Comparison of ENCODE assay signal across 8 cellular contexts in genomic region chrX:132488819-132489255, GRCh38. TPM values are rescaled to one million over a fixed set of nuclear protein-coding genes. Genes with fewer than 3 reads are reported as not detected.
DNase-seq lines count a peak whose midpoint lies in the region; ATAC-seq, FAIRE-seq and TF ChIP-seq lines count a peak whose summit lies in the region.

A gene with protein sequence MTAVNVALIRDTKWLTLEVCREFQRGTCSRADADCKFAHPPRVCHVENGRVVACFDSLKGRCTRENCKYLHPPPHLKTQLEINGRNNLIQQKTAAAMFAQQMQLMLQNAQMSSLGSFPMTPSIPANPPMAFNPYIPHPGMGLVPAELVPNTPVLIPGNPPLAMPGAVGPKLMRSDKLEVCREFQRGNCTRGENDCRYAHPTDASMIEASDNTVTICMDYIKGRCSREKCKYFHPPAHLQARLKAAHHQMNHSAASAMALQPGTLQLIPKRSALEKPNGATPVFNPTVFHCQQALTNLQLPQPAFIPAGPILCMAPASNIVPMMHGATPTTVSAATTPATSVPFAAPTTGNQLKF (minus strand): TSS chrX:132489038. CDS start chrX:132439611, 49,427 bp downstream.

- peak within 1 kb of the TSS; percentile 59 to 81 (median 64) for H3K4me3 ChIP-seq in H1 (ENCODE audit: extremely low read depth in 1 of 4, insufficient read depth in 2 of 4, low read depth in 3 of 4, low read length in 4 of 4)
- H3K4me3 ChIP-seq in mesodermal cell (ENCODE audit: extremely low read depth, insufficient read depth, low read length, poor library complexity, severe bottlenecking), result peak within 1 kb of the TSS; percentile 48

- peaks cover 3% of the 10 kb centered on the region for H3K36me3 Mint-ChIP-seq in activated CD4-positive, alpha-beta memory T cell treated with anti-CD3 and anti-CD28 coated beads, Interleukin-2, amount 10 ng/mL, durations not matched to agents 7 days and 5 days (ENCODE audit: low read depth)

- H3K4me1 ChIP-seq in H1 (replicated peaks in 1 of 4; ENCODE audit: control insufficient read depth in 3 of 4, insufficient read depth in 4 of 4, low read length in 3 of 4) (peaks cover 0 to 4% (median 1%) of the 10 kb centered on the region in 4 experiments; a peak in 3 of 7 replicates), mesodermal cell (ENCODE audit: control insufficient read depth, insufficient read depth, low read length, poor library complexity, severe bottlenecking) (no peaks in the 10 kb centered on the region)

- no peak within 1 kb of the TSS for H4K5ac ChIP-seq in H1 (ENCODE audit: insufficient read length, low read depth, low read length)

- peak within 1 kb of the TSS; percentile 90; the same call in 1 of the 2 replicates for H2AFZ ChIP-seq in H1 (ENCODE audit: low read length)

- no peak within 1 kb of the TSS for H3K56ac ChIP-seq in H1 (replicated peaks; ENCODE audit: insufficient read length, low read depth, low read length)

- WGBS in H1 (ENCODE audit: extremely low coverage in 1 of 2, insufficient coverage in 1 of 2, insufficient read length in 1 of 2, insufficient replicate concordance in 2 of 2, low coverage in 1 of 2, low lambda C conversion rate in 2 of 2, missing lambda C conversion rate in 1 of 2), 2 experiments, result 2% methylated on average over 16 of the region's 28 CpGs; no CpG with 5 or more reads in 1 of the 2 experiments
- 0% methylated on average over 10 to 12 of the region's 28 CpGs for WGBS in mesodermal cell (ENCODE audit: insufficient coverage in 2 of 2), 2 experiments

- POLR2A ChIA-PET in activated CD4-positive, alpha-beta memory T cell treated with anti-CD3 and anti-CD28 coated beads, Interleukin-2, amount 10 ng/mL, durations not matched to agents 7 days and 5 days (lab: Charles Lee), result interaction anchor here (1.1 to 2.0 kb wide), 5 partner anchors 9 to 661 kb away, joined by 3 to 18 read pairs (median 4); partner anchors contain the start of genes RAP2C and STK26
- POLR2A ChIA-PET in H1 (lab: Charles Lee; ENCODE audit: partially characterized antibody), result interaction anchor here (1.0 to 1.3 kb wide), 3 partner anchors 9 to 465 kb away, joined by 3 read pairs; no protein-coding TSS in a partner anchor

- no peak for FAIRE-seq in H1 (lab: Jason Lieb, UNC)

- no peak within 1 kb of the TSS for H3K27ac ChIP-seq in H1 (ENCODE audit: low read depth, low read length)
- H3K27ac ChIP-seq in mesodermal cell (ENCODE audit: low read depth, low read length, severe bottlenecking), result no peak within 1 kb of the TSS

- H3K27me3 Mint-ChIP-seq in activated CD4-positive, alpha-beta memory T cell treated with anti-CD3 and anti-CD28 coated beads, Interleukin-2, amount 10 ng/mL, durations not matched to agents 7 days and 5 days, result no peaks in the 10 kb centered on the region

- no peak within 1 kb of the TSS for H2BK12ac ChIP-seq in H1 (ENCODE audit: low read depth, low read length)

- H3K4ac ChIP-seq in H1 (replicated peaks; ENCODE audit: insufficient read length, low read depth, low read length), result no peak within 1 kb of the TSS

- H2BK120ac ChIP-seq in H1 (replicated peaks; ENCODE audit: low read depth, low read length), result no peak within 1 kb of the TSS

- TF ChIP-seq RAD21 in H1 (IDR thresholded peaks at IDR 0.05 in 1 of 2, conservative IDR thresholded peaks at IDR 0.05 in 1 of 2; ENCODE audit: low read depth in 2 of 2, low read length in 2 of 2), result no peak

- peak within 1 kb of the TSS; percentile 91 for H3K4me3 Mint-ChIP-seq in activated CD4-positive, alpha-beta memory T cell treated with anti-CD3 and anti-CD28 coated beads, Interleukin-2, amount 10 ng/mL, durations not matched to agents 7 days and 5 days

- H3K9me3 Mint-ChIP-seq in activated CD4-positive, alpha-beta memory T cell treated with anti-CD3 and anti-CD28 coated beads, Interleukin-2, amount 10 ng/mL, durations not matched to agents 7 days and 5 days, result no peaks in the 10 kb centered on the region

- no peak for TF ChIP-seq EP300 in H1 (IDR thresholded peaks at IDR 0.05; ENCODE audit: borderline replicate concordance in 1 of 2, low read depth in 2 of 2, low read length in 2 of 2)

- TF ChIP-seq POLR2A in GM19099 (IDR thresholded peaks at IDR 0.05; ENCODE audit: extremely low read depth, insufficient read length, low read depth) (peak; percentile 64), H1 (IDR thresholded peaks at IDR 0.05; ENCODE audit: control extremely low read depth in 1 of 2, low read depth in 2 of 2, low read length in 2 of 2) (peak in 1 of 2 experiments; percentile 26; a peak in 1 of 3 replicates)

- H3K79me1 ChIP-seq in H1 (ENCODE audit: low read depth, low read length), result no peaks in the 10 kb centered on the region

- H3K79me2 ChIP-seq in H1 (ENCODE audit: control insufficient read depth in 1 of 2, insufficient read depth in 2 of 2, low read length in 2 of 2), result no peaks in the 10 kb centered on the region

- peak within 1 kb of the TSS; percentile 58 to 79 (median 74) for H3K9ac ChIP-seq in H1 (replicated peaks in 1 of 4; ENCODE audit: extremely low read depth in 1 of 4, low read depth in 3 of 4, low read length in 3 of 4)

- no peaks in the 10 kb centered on the region; a peak in 3 of 7 replicates for H3K27me3 ChIP-seq in H1 (replicated peaks in 1 of 4; ENCODE audit: control insufficient read depth in 3 of 4, extremely low read depth in 1 of 4, insufficient read depth in 3 of 4, low read length in 3 of 4)

- no peaks in the 10 kb centered on the region; the same call in 1 of the 2 replicates for H3K23me2 ChIP-seq in H1 (ENCODE audit: low read depth, low read length)

- no peak within 1 kb of the TSS for H3K14ac ChIP-seq in H1 (ENCODE audit: insufficient read length)

- H2AK5ac ChIP-seq in H1 (ENCODE audit: low read depth, low read length), result no peak within 1 kb of the TSS

- no peak within 1 kb of the TSS for H3K23ac ChIP-seq in H1 (ENCODE audit: insufficient read length)

- H3K36me3 ChIP-seq in H1 (ENCODE audit: control insufficient read depth in 2 of 4, insufficient read depth in 4 of 4, low read length in 3 of 4) (no peaks in the 10 kb centered on the region), mesodermal cell (ENCODE audit: control insufficient read depth, insufficient read depth, low read length) (no peaks in the 10 kb centered on the region)

- peak within 1 kb of the TSS; percentile 60 for H3K18ac ChIP-seq in H1 (ENCODE audit: extremely low read depth, low read length)

- peak; percentile 37 for ATAC-seq in HG03280 (IDR thresholded peaks at IDR 0.05; ENCODE audit: unreplicated experiment)

- peak within 1 kb of the TSS; percentile 75 to 89 for H3K4me2 ChIP-seq in H1 (ENCODE audit: insufficient read depth in 1 of 2, low read depth in 2 of 2, low read length in 2 of 2)

- H4K8ac ChIP-seq in H1 (ENCODE audit: extremely low read depth, insufficient read depth, low read length), result peak within 1 kb of the TSS; percentile 68; the same call in 1 of the 2 replicates

- no peak within 1 kb of the TSS for H2BK15ac ChIP-seq in H1 (ENCODE audit: low read length)

- H3K9me3 ChIP-seq in H1 (ENCODE audit: insufficient read depth in 2 of 2, low read depth in 1 of 2, low read length in 1 of 2) (no peaks in the 10 kb centered on the region), mesodermal cell (ENCODE audit: control insufficient read depth, low read length) (no peaks in the 10 kb centered on the region)

- H3K27ac Mint-ChIP-seq in activated CD4-positive, alpha-beta memory T cell treated with anti-CD3 and anti-CD28 coated beads, Interleukin-2, amount 10 ng/mL, durations not matched to agents 7 days and 5 days, result peak within 1 kb of the TSS; percentile 92

- H3K4me1 Mint-ChIP-seq in activated CD4-positive, alpha-beta memory T cell treated with anti-CD3 and anti-CD28 coated beads, Interleukin-2, amount 10 ng/mL, durations not matched to agents 7 days and 5 days, result peaks cover 47% of the 10 kb centered on the region

- DNase-seq in AG20443 (ENCODE audit: low spot score) (peak; percentile 19), NCI-H748 treated with DMSO at 0.1 percent for 48 hours (lab: John Stamatoyannopoulos, UW) (peak; percentile 45), H1 (ENCODE audit: low read depth in 1 of 2, low spot score in 2 of 2) (peak in 1 of 2 experiments; percentile 60)
- peak; percentile 61 for DNase-seq in activated CD4-positive, alpha-beta memory T cell treated with anti-CD3 and anti-CD28 coated beads, Interleukin-2, amount 10 ng/mL, durations not matched to agents 7 days and 5 days
- peak; percentile 26 to 45 for DNase-seq in stimulated activated CD8-positive, alpha-beta memory T cell treated with anti-CD3 and anti-CD28 coated beads, Interleukin-7, amount 100 ng/mL, for 1 hour (ENCODE audit: low read depth in 2 of 2)

- H4K20me1 ChIP-seq in H1 (replicated peaks in 1 of 2; ENCODE audit: control insufficient read depth in 1 of 2, insufficient read depth in 2 of 2, low read length in 2 of 2), result no peaks in the 10 kb centered on the region

- TF ChIP-seq CTCF in H1 (IDR thresholded peaks at IDR 0.05; ENCODE audit: control extremely low read depth in 1 of 3, insufficient read depth in 1 of 3, low read depth in 1 of 3, low read length in 3 of 3), result no peak

- H2BK5ac ChIP-seq in H1 (ENCODE audit: low read depth, low read length), result no peak within 1 kb of the TSS

- CTCF ChIA-PET in activated CD4-positive, alpha-beta memory T cell treated with anti-CD3 and anti-CD28 coated beads, Interleukin-2, amount 10 ng/mL, durations not matched to agents 7 days and 5 days (lab: Charles Lee), result interaction anchor here (0.8 to 1.9 kb wide), 5 partner anchors 9 to 661 kb away, joined by 3 to 7 read pairs (median 4); no protein-coding TSS in a partner anchor
- CTCF ChIA-PET in H1 (lab: Charles Lee; ENCODE audit: partially characterized antibody), result interaction anchor here (1.3 kb wide), 1 partner anchor 269 kb away, joined by 3 read pairs; no protein-coding TSS in a partner anchor

- H2BK20ac ChIP-seq in H1 (ENCODE audit: low read length), result no peak within 1 kb of the TSS

- no peak within 1 kb of the TSS for H4K91ac ChIP-seq in H1 (replicated peaks; ENCODE audit: insufficient read length, low read length)

TF ChIP-seq in H1, 55 proteins besides CTCF, POLR2A, EP300 and RAD21 (continues in another document):
- TF ChIP-seq GTF2F1 (IDR thresholded peaks at IDR 0.05; ENCODE audit: borderline replicate concordance, low read depth, low read length), result no peak
- peak; percentile 51 for TF ChIP-seq TAF1 (IDR thresholded peaks at IDR 0.05; ENCODE audit: low read depth, low read length)
- peak; percentile 83 for TF ChIP-seq YY1 (IDR thresholded peaks at IDR 0.05; ENCODE audit: low read depth, low read length)

RNA-seq across cellular contexts. Expression of the gene that starts here (rescaled TPM):
- total RNA-seq in activated CD4-positive, alpha-beta memory T cell treated with anti-CD3 and anti-CD28 coated beads, Interleukin-2, amount 10 ng/mL, durations not matched to agents 7 days and 5 days, result 10 to 100 TPM; 24.9 to 26.6 TPM
- 3.2 and 3.5 TPM in 2 replicates for total RNA-seq in H1 (2021; fragmentation: NEBNext Ultra II Directional; extraction: Animal tissue kit (Norgen Biotek cat#: 25700))
- 3.8 and 4.3 TPM in 2 replicates for polyA plus RNA-seq in H1 (2011; rRNA removed)
- 1.9 TPM for polyA plus RNA-seq in H1 (2011; cell fraction: cytosol; rRNA removed)
- 5.3 TPM for polyA plus RNA-seq in H1 (2011; cell fraction: nucleus; rRNA removed)
- polyA plus RNA-seq in H1 (2012, experiment 1 of 2), result 1.4 to 3.7 TPM (median 1.9 TPM) in 4 replicates
- polyA plus RNA-seq in H1 (2012, experiment 2 of 2), result 2.2 TPM
- 0.75 TPM for polyA plus RNA-seq in H1 (2013, experiment 1 of 2)
- 0.96 TPM for polyA plus RNA-seq in H1 (2013, experiment 2 of 2)
- 21.8 and 31.1 TPM in 2 replicates for polyA minus RNA-seq in H1 (2011; rRNA and poly(A)+ RNA removed)
- polyA minus RNA-seq in H1 (2011; cell fraction: cytosol; rRNA and poly(A)+ RNA removed), result 11.5 TPM
- 9.4 TPM for polyA minus RNA-seq in H1 (2011; cell fraction: nucleus; rRNA and poly(A)+ RNA removed)
- 3.7 TPM for polyA plus RNA-seq in mesodermal cell (2013, experiment 1 of 2)
- polyA plus RNA-seq in mesodermal cell (2013, experiment 2 of 2), result 3.5 TPM
